ENCODE assay signal across 8 cellular contexts in the genomic region with DNA sequence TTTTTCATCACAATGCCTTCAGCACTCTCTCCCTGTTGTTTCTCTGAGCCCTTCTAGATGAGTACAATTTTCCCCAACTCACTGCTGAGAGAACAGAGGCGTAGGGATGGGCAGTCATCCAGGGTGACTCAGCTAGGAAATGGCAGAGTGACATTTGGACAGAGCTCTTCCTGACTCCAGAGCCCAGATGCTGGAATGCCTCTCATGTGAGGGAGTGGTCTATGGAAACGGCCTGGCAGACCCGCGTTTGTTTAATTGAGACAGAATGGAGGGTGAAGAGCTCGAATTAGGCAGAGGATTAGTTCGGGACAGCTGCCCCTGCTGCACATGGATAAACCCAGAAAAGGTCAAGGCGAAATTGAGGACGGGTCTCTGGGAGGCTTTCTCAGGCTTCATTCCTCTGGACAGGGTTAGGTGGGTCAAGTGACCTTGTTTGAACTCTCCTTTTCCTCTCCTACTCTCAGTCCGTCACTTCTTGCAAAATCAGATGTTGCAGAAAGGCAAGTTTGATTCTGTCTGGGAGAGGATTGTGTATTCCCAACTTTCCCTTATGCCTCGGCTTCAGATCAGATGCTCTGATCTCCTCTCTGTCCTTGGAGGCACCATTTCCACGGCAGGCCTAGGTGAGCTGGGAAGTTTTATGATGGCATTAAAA. TPM values are rescaled to one million over a fixed set of nuclear protein-coding genes. Genes with fewer than 3 reads are reported as not detected.
A peak's percentile ranks its signal among the peaks of the same experiment; 100 is the strongest.
DNase-seq lines count a peak whose midpoint lies in the region; ATAC-seq and TF ChIP-seq lines count a peak whose summit lies in the region.

No MANE protein-coding gene starts in this region.

- POLR2A ChIA-PET in HEK293 (lab: Yijun Ruan, JAX), result no interaction called here

- CTCF ChIA-PET in HEK293 (lab: Yijun Ruan, JAX), result interaction anchor here (0.6 to 3.1 kb wide), 2 partner anchors 42 to 74 kb away, joined by 3 to 11 read pairs; no protein-coding TSS in a partner anchor

- no peak for TF ChIP-seq CTCF in HEK293 (tag by site-specific recombination; IDR thresholded peaks at IDR 0.05)

- peaks cover 41% of the 10 kb centered on the region for H3K4me1 Mint-ChIP-seq in stimulated activated memory B cell treated with anti-CD40 and anti-IgM and Interleukin-4, amounts not matched to agents 10 μg/mL and 1 μg/mL and 100 μg/mL, for 72 hours

- H3K27me3 ChIP-seq in right cardiac atrium (ENCODE audit: control insufficient read depth, insufficient read depth), result no peaks in the 10 kb centered on the region

- H3K4me3 Mint-ChIP-seq in stimulated activated memory B cell treated with anti-CD40 and anti-IgM and Interleukin-4, amounts not matched to agents 10 μg/mL and 1 μg/mL and 100 μg/mL, for 72 hours, result no peak overlapping the region

- no peaks in the 10 kb centered on the region for H3K36me3 ChIP-seq in HEK293 (ENCODE audit: control insufficient read depth in 2 of 2, insufficient read depth in 1 of 2, low read length in 2 of 2)

- intact Hi-C loops in right cardiac atrium (cut with DNase I), result no loop called here

- no peaks in the 10 kb centered on the region for H3K9me3 Mint-ChIP-seq in stimulated activated memory B cell treated with anti-CD40 and anti-IgM and Interleukin-4, amounts not matched to agents 10 μg/mL and 1 μg/mL and 100 μg/mL, for 72 hours

- H3K27me3 Mint-ChIP-seq in stimulated activated memory B cell treated with anti-CD40 and anti-IgM and Interleukin-4, amounts not matched to agents 10 μg/mL and 1 μg/mL and 100 μg/mL, for 72 hours, result no peaks in the 10 kb centered on the region

- no peaks in the 10 kb centered on the region for H3K4me1 ChIP-seq in HEK293 (ENCODE audit: control insufficient read depth, insufficient read depth, low read length)
- H3K4me1 ChIP-seq in right cardiac atrium (ENCODE audit: control insufficient read depth, insufficient read depth, low read length), result peaks cover 9% of the 10 kb centered on the region

- peak in 39 of 58 donors; percentile 7 to 65 (median 25) for DNase-seq in anterior cingulate cortex (lab: John Stamatoyannopoulos, UW)
- peak; percentile 89 to 93 (median 91) for DNase-seq in right cardiac atrium
- no peak for DNase-seq in activated effector memory CD4-positive, alpha-beta T cell treated with anti-CD3 and anti-CD28 coated beads, Interleukin-2, amount 50 U/mL, for 16 hours
- DNase-seq in activated naive CD4-positive, alpha-beta T cell (lab: John Stamatoyannopoulos, UW), result no peak

- H3K27ac ChIP-seq in HEK293 (ENCODE audit: extremely low read depth, low read depth, low read length), result no peak overlapping the region
- H3K27ac ChIP-seq in right cardiac atrium (ENCODE audit: low read length), result peak overlapping the region; percentile 39

- ATAC-seq in right cardiac atrium, result peak; percentile 97 to 99
- no peak for ATAC-seq in stimulated activated memory B cell treated with anti-CD40 and anti-IgM and Interleukin-4, amounts not matched to agents 10 μg/mL and 1 μg/mL and 100 μg/mL, for 72 hours
- ATAC-seq in HG02623 (IDR thresholded peaks at IDR 0.05; ENCODE audit: unreplicated experiment), result no peak
- ATAC-seq in HG02763 (IDR thresholded peaks at IDR 0.05; ENCODE audit: unreplicated experiment), result no peak

- no peaks in the 10 kb centered on the region for H3K9me3 ChIP-seq in HEK293 (ENCODE audit: control insufficient read depth, insufficient read depth, low read depth, low read length)
- no peaks in the 10 kb centered on the region for H3K9me3 ChIP-seq in right cardiac atrium (ENCODE audit: control insufficient read depth, low read length)

- 30% methylated on average over 11 of the region's 11 CpGs for whole genome bisulfite sequencing in right cardiac atrium

- H3K36me3 Mint-ChIP-seq in stimulated activated memory B cell treated with anti-CD40 and anti-IgM and Interleukin-4, amounts not matched to agents 10 μg/mL and 1 μg/mL and 100 μg/mL, for 72 hours, result no peaks in the 10 kb centered on the region

- peak overlapping the region; percentile 68 for H3K27ac Mint-ChIP-seq in stimulated activated memory B cell treated with anti-CD40 and anti-IgM and Interleukin-4, amounts not matched to agents 10 μg/mL and 1 μg/mL and 100 μg/mL, for 72 hours

- no peak overlapping the region for H3K4me3 ChIP-seq in HEK293 (ENCODE audit: low read depth, low read length)
- no peak overlapping the region for H3K4me3 ChIP-seq in right cardiac atrium (ENCODE audit: low read length)

TF ChIP-seq in HEK293, 187 proteins besides CTCF, POLR2A, EP300 and RAD21:
- TF ChIP-seq ZSCAN23 (tag by site-specific recombination; IDR thresholded peaks at IDR 0.05), result no peak
- TF ChIP-seq, protein P1, sequence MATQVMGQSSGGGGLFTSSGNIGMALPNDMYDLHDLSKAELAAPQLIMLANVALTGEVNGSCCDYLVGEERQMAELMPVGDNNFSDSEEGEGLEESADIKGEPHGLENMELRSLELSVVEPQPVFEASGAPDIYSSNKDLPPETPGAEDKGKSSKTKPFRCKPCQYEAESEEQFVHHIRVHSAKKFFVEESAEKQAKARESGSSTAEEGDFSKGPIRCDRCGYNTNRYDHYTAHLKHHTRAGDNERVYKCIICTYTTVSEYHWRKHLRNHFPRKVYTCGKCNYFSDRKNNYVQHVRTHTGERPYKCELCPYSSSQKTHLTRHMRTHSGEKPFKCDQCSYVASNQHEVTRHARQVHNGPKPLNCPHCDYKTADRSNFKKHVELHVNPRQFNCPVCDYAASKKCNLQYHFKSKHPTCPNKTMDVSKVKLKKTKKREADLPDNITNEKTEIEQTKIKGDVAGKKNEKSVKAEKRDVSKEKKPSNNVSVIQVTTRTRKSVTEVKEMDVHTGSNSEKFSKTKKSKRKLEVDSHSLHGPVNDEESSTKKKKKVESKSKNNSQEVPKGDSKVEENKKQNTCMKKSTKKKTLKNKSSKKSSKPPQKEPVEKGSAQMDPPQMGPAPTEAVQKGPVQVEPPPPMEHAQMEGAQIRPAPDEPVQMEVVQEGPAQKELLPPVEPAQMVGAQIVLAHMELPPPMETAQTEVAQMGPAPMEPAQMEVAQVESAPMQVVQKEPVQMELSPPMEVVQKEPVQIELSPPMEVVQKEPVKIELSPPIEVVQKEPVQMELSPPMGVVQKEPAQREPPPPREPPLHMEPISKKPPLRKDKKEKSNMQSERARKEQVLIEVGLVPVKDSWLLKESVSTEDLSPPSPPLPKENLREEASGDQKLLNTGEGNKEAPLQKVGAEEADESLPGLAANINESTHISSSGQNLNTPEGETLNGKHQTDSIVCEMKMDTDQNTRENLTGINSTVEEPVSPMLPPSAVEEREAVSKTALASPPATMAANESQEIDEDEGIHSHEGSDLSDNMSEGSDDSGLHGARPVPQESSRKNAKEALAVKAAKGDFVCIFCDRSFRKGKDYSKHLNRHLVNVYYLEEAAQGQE (tag by site-specific recombination; IDR thresholded peaks at IDR 0.05), result peak; percentile 60
- no peak for TF ChIP-seq ZNF777 (tag by site-specific recombination; IDR thresholded peaks at IDR 0.05; ENCODE audit: borderline replicate concordance)
- TF ChIP-seq ZNF274 (IDR thresholded peaks at IDR 0.05; ENCODE audit: low read length), result no peak
- TF ChIP-seq ZNF274 (tag by site-specific recombination; IDR thresholded peaks at IDR 0.05; ENCODE audit: borderline replicate concordance), result no peak
- no peak for TF ChIP-seq ZNF146 (tag by site-specific recombination; IDR thresholded peaks at IDR 0.05)

RNA-seq across cellular contexts. Expression of a gene that starts 7.6 kb away (rescaled TPM):
- total RNA-seq in right cardiac atrium, result 10 to 100 TPM in 3 of 4 donors, 1 to 10 TPM in 1; 9.9 to 16.8 (median 10.6) TPM
- polyA plus RNA-seq in right cardiac atrium, result 10.0 TPM

Comparison
In these comparisons a context has a peak if more than half of its experiments do, and no peak if none do; other contexts are left out.
1. DNase-seq: peak in anterior cingulate cortex (39 of 58) and right cardiac atrium (3 of 3); none in activated effector memory CD4-positive, alpha-beta T cell treated with anti-CD3 and anti-CD28 coated beads, Interleukin-2, amount 50 U/mL, for 16 hours (single experiment) and activated naive CD4-positive, alpha-beta T cell (0 of 4).
2. ATAC-seq: peak in right cardiac atrium (2 of 2); none in stimulated activated memory B cell treated with anti-CD40 and anti-IgM and Interleukin-4, amounts not matched to agents 10 μg/mL and 1 μg/mL and 100 μg/mL, for 72 hours (single experiment), HG02623 (single experiment) and HG02763 (single experiment).